8 cellular contexts compared by ENCODE assay signal in genomic region chr1:26695417-26696190, GRCh38.
A peak's percentile ranks its signal among the peaks of the same experiment; 100 is the strongest.
DNase-seq lines count a peak whose midpoint lies in the region; ATAC-seq, FAIRE-seq and TF ChIP-seq lines count a peak whose summit lies in the region.

Gene ARID1A (plus strand): TSS chr1:26696015. CDS start chr1:26696404, 389 bp downstream.

- peak within 1 kb of the TSS; percentile 78 for H3K4me3 ChIP-seq in choroid plexus epithelial cell (ENCODE audit: low read depth, low read length)

- FAIRE-seq in GM19239 (lab: Jason Lieb, UNC), result peak; percentile 58

- peak; percentile 89 to 91 for DNase-seq in AML-193 (lab: John Stamatoyannopoulos, UW)
- DNase-seq in GM19239 (ENCODE audit: insufficient read length, low spot score), result peak; percentile 57
- peak; percentile 90 for DNase-seq in NCI-H526 treated with DMSO at 0.1 percent for 48 hours (lab: John Stamatoyannopoulos, UW)
- peak; percentile 96 for DNase-seq in activated CD4-positive, alpha-beta T cell treated with anti-CD3 and anti-CD28 coated beads for 48 hours
- peak; percentile 98 for DNase-seq in choroid plexus epithelial cell (ENCODE audit: low read depth)
- peak; percentile 86 for DNase-seq in kidney glomerular epithelial cell (lab: John Stamatoyannopoulos, UW)
- DNase-seq in stimulated activated CD4-positive, alpha-beta T cell treated with anti-CD3 and anti-CD28 coated beads, Interleukin-15, amount 100 ng/mL, for 24 hours, result peak; percentile 94

- no peak for TF ChIP-seq CTCF in choroid plexus epithelial cell (conservative IDR thresholded peaks at IDR 0.05; ENCODE audit: low read depth, low read length)

- ATAC-seq in HG03460 (IDR thresholded peaks at IDR 0.05; ENCODE audit: unreplicated experiment), result peak; percentile 41

Comparison
In these comparisons a context has a peak if more than half of its experiments do, and no peak if none do; other contexts are left out.
1. Peak in every context shown above with its lines: DNase-seq, ATAC-seq and H3K4me3 ChIP-seq.